29 cellular contexts compared by ENCODE assay signal in genomic region chr10:32744321-32744720, GRCh38.
"Had no signal": no experiment of that assay in that cellular context is flagged by ENCODE, and none has a peak within 500 bp of the region (broad histone marks: within the 10 kb centered on the region; RNA-seq: fewer than 3 reads in every experiment).

No MANE protein-coding gene starts in this region.

- H3K36me3 ChIP-seq: adrenal gland, gastrocnemius medialis had no signal

- H3K27ac ChIP-seq: adrenal gland, ascending aorta, gastrocnemius medialis, heart left ventricle had no signal

- H3K4me1 ChIP-seq: adrenal gland, ascending aorta, gastrocnemius medialis, heart left ventricle had no signal

- DNase-seq: activated CD4-positive, alpha-beta memory T cell treated with anti-CD3 and anti-CD28 coated beads for 36 hours; activated CD4-positive, alpha-beta T cell treated with anti-CD3 and anti-CD28 coated beads for 36 hours; activated CD4-positive, alpha-beta T cell treated with anti-CD3 and anti-CD28 coated beads, Interleukin-2, amount 10 ng/mL, durations not matched to agents 24 days and 14 days; activated CD4-positive, CD25-positive, alpha-beta regulatory T cell; activated CD4-positive, CD25-positive, alpha-beta regulatory T cell treated with anti-CD3 and anti-CD28 coated beads, Interleukin-2, amount 50 U/mL, for 72 hours; activated CD8-positive, alpha-beta memory T cell treated with anti-CD3 and anti-CD28 coated beads, Interleukin-2, amount 10 ng/mL, durations not matched to agents 7 days and 5 days; activated CD8-positive, alpha-beta memory T cell treated with anti-CD3 and anti-CD28 coated beads, Interleukin-2, amount 50 U/mL, for 4 hours; activated CD8-positive, alpha-beta T cell treated with anti-CD3 and anti-CD28 coated beads, Interleukin-2, amount 10 ng/mL, durations not matched to agents 7 days and 5 days; activated effector memory CD4-positive, alpha-beta T cell treated with anti-CD3 and anti-CD28 coated beads, Interleukin-2, amount 50 U/mL, for 16 hours; activated naive CD4-positive, alpha-beta T cell treated with anti-CD3 and anti-CD28 coated beads for 36 hours; activated naive CD8-positive, alpha-beta T cell treated with anti-CD3 and anti-CD28 coated beads for 36 hours; activated naive CD8-positive, alpha-beta T cell treated with anti-CD3 and anti-CD28 coated beads, Interleukin-2, amount 50 U/mL, for 24 hours; activated T-cell treated with anti-CD3 and anti-CD28 coated beads, Interleukin-2, amount 50 U/mL, for 1 hour; activated T-cell treated with anti-CD3 and anti-CD28 coated beads, Interleukin-2, amount 50 U/mL, for 48 hours; adrenal gland; amygdala; caudate nucleus; cortex of kidney; dermis blood vessel endothelial cell; effector CD4-positive, alpha-beta T cell; effector memory CD8-positive, alpha-beta T cell; foreskin fibroblast; gastrocnemius medialis; glutamatergic neuron; heart left ventricle; T-helper 2 cell had no signal

- H3K27me3 ChIP-seq: adrenal gland, ascending aorta, gastrocnemius medialis, heart left ventricle had no signal

- H3K4me3 ChIP-seq: adrenal gland, ascending aorta, gastrocnemius medialis, heart left ventricle had no signal

- FAIRE-seq: colon had no signal

- ATAC-seq: activated CD4-positive, alpha-beta T cell treated with anti-CD3 and anti-CD28 coated beads for 36 hours; activated CD8-positive, alpha-beta memory T cell treated with anti-CD3 and anti-CD28 coated beads, Interleukin-2, amount 10 ng/mL, durations not matched to agents 7 days and 5 days; activated CD8-positive, alpha-beta T cell treated with anti-CD3 and anti-CD28 coated beads, Interleukin-2, amount 10 ng/mL, durations not matched to agents 7 days and 5 days; activated naive CD8-positive, alpha-beta T cell treated with anti-CD3 and anti-CD28 coated beads, Interleukin-2, amount 50 U/mL, for 24 hours; effector memory CD8-positive, alpha-beta T cell; esophagus mucosa; gastrocnemius medialis; heart left ventricle had no signal

- H3K9me3 ChIP-seq: gastrocnemius medialis had no signal
